Comparison of ENCODE assay signal across 10 cellular contexts in the genomic region with DNA sequence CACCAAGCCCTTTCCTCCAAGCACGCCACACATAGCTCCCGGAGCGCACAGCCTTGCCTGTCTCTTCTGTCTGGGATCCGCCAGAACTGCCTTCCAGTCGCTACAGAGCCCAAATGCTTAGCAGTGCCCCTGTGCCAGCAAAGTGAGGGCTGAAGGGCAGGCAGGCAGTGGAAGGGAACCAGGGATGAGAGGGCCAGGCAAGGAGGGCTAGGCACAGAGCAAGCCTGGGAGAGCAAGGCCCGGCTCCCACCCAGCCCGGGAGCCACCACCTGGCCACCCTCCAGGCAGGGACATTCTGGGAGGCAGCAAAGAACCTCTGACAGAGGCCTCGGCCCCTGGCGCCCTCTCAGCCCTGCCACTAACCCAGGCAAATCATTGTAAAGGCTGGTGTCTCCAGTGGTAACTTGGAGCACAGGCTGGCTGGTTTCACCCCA. TPM values are rescaled to one million over a fixed set of nuclear protein-coding genes. Genes with fewer than 3 reads are reported as not detected.
DNase-seq lines count a peak whose midpoint lies in the region; ATAC-seq and TF ChIP-seq lines count a peak whose summit lies in the region.
"Had no signal": no experiment of that assay in that cellular context is flagged by ENCODE, and none has a peak within 500 bp of the region (broad histone marks: within the 10 kb centered on the region; RNA-seq: fewer than 3 reads in every experiment).

No MANE protein-coding gene starts in this region.

- 100% methylated on average over 4 of the region's 9 CpGs for WGBS in mammary epithelial cell (ENCODE audit: low coverage, missing lambda C conversion rate)
- WGBS in gastroesophageal sphincter (ENCODE audit: low coverage in 1 of 2), 2 donors = no CpG with 5 or more reads among the region's 9 CpGs
- 12 to 16% methylated on average over 9 of the region's 9 CpGs for WGBS in aorta, 2 donors

- TF ChIP-seq CTCF in MCF 10A (IDR thresholded peaks at IDR 0.05; ENCODE audit: unreplicated experiment) = no peak
- no peak for TF ChIP-seq CTCF in mammary epithelial cell (conservative IDR thresholded peaks at IDR 0.05 in 1 of 2, IDR thresholded peaks at IDR 0.05 in 1 of 2; ENCODE audit: extremely low read depth in 1 of 2, insufficient read depth in 1 of 2, low read depth in 1 of 2, low read length in 2 of 2)
- TF ChIP-seq CTCF in gastroesophageal sphincter (IDR thresholded peaks at IDR 0.05) = no peak
- no peak for TF ChIP-seq CTCF in osteocyte (IDR thresholded peaks at IDR 0.05)

- no peak overlapping the region for H3K4me2 ChIP-seq in mammary epithelial cell (ENCODE audit: insufficient read depth, low read depth, low read length)

- H2AFZ ChIP-seq in mammary epithelial cell (ENCODE audit: low read depth, low read length) = no peak overlapping the region

- H3K4me3 ChIP-seq in mammary epithelial cell (replicated peaks in 1 of 3; ENCODE audit: insufficient read depth in 1 of 3, low read depth in 2 of 3, low read length in 3 of 3) (no peak overlapping the region), gastroesophageal sphincter (no peak overlapping the region), aorta (ENCODE audit: low read length in 2 of 2) (no peak overlapping the region)

- H3K4me1 Mint-ChIP-seq in MCF 10A (ENCODE audit: insufficient read depth, unreplicated experiment) (peaks cover 27% of the 10 kb centered on the region), osteocyte (ENCODE audit: unreplicated experiment) (peaks cover 92% of the 10 kb centered on the region)

- no peaks in the 10 kb centered on the region for H3K79me2 ChIP-seq in mammary epithelial cell (ENCODE audit: insufficient read depth, low read length)

- CTCF ChIA-PET in MCF 10A (lab: Yijun Ruan, JAX) (interaction anchor here (0.6 to 1.8 kb wide), 3 partner anchors 59 to 237 kb away, joined by 3 to 4 read pairs (median 3); no protein-coding TSS in a partner anchor), mammary epithelial cell (lab: Charles Lee; ENCODE audit: low non-redundant PET) (no interaction called here)

- POLR2A ChIA-PET in MCF 10A (lab: Yijun Ruan, JAX) = interaction anchor here (0.7 to 5.9 kb wide), 5 partner anchors 10 to 595 kb away, joined by 3 to 97 read pairs (median 5); partner anchors contain the start of gene PPP2R1B

- peaks cover 20% of the 10 kb centered on the region for H3K36me3 Mint-ChIP-seq in MCF 10A (ENCODE audit: insufficient read depth, unreplicated experiment)
- peaks cover 6% of the 10 kb centered on the region for H3K36me3 Mint-ChIP-seq in osteocyte (ENCODE audit: unreplicated experiment)

- H3K9me3 Mint-ChIP-seq in MCF 10A (ENCODE audit: unreplicated experiment) = no peaks in the 10 kb centered on the region
- H3K9me3 Mint-ChIP-seq in osteocyte (ENCODE audit: unreplicated experiment) = no peaks in the 10 kb centered on the region

- TF ChIP-seq EP300 in gastroesophageal sphincter (IDR thresholded peaks at IDR 0.05) = no peak

- H3K36me3 ChIP-seq in mammary epithelial cell (ENCODE audit: insufficient read depth, low read length) = no peaks in the 10 kb centered on the region
- no peaks in the 10 kb centered on the region for H3K36me3 ChIP-seq in gastroesophageal sphincter
- no peaks in the 10 kb centered on the region for H3K36me3 ChIP-seq in aorta (ENCODE audit: control insufficient read depth in 1 of 2, insufficient read depth in 2 of 2, low read length in 1 of 2)

- BruUV-seq in MCF 10A (replicated peaks; lab: Mats Ljungman, UMichigan) = no TSS peak
- BruUV-seq in mammary epithelial cell (replicated peaks; lab: Mats Ljungman, UMichigan) = no TSS peak

- H3K4me1 ChIP-seq in mammary epithelial cell (ENCODE audit: insufficient read depth, low read length) (peaks cover 29% of the 10 kb centered on the region), gastroesophageal sphincter (peaks cover 24 to 99% (median 81%) of the 10 kb centered on the region in 3 donors), aorta (ENCODE audit: control insufficient read depth in 1 of 2, insufficient read depth in 2 of 2, low read length in 2 of 2) (peaks cover 0 to 3% of the 10 kb centered on the region in 2 donors)

- intact Hi-C loops in MCF 10A (cut with micrococcal nuclease) = no loop called here
- intact Hi-C loops in mammary epithelial cell (cut with micrococcal nuclease) = no loop called here
- intact Hi-C loops in aorta (cut with DNase I) = no loop called here

- dilution Hi-C loops in mammary epithelial cell (cut with HindIII; ENCODE audit: low sequenced_read_pairs) = no loop called here

- no peaks in the 10 kb centered on the region for H4K20me1 ChIP-seq in mammary epithelial cell (ENCODE audit: insufficient read depth, low read length)

- H3K9me3 ChIP-seq in mammary epithelial cell (replicated peaks; ENCODE audit: insufficient read depth, low read length) (no peaks in the 10 kb centered on the region), gastroesophageal sphincter (no peaks in the 10 kb centered on the region), aorta (ENCODE audit: control insufficient read depth, low read length) (no peaks in the 10 kb centered on the region)

- ATAC-seq in gastroesophageal sphincter = no peak
- peak; percentile 0 for ATAC-seq in aorta (ENCODE audit: low FRiP score)
- ATAC-seq: T-helper 17 cell had no signal

- H3K27ac Mint-ChIP-seq in MCF 10A (ENCODE audit: low read depth, unreplicated experiment) (peak overlapping the region; percentile 99), osteocyte (ENCODE audit: unreplicated experiment) (peak overlapping the region; percentile 100)

- H3K27me3 ChIP-seq in mammary epithelial cell (ENCODE audit: insufficient read depth, low read length) (no peaks in the 10 kb centered on the region), gastroesophageal sphincter (no peaks in the 10 kb centered on the region), aorta (ENCODE audit: control insufficient read depth in 1 of 2, insufficient read depth in 2 of 2, low read length in 1 of 2) (no peaks in the 10 kb centered on the region)

- no peak for TF ChIP-seq POLR2A in gastroesophageal sphincter (IDR thresholded peaks at IDR 0.05)

- no peak overlapping the region for H3K27ac ChIP-seq in mammary epithelial cell (ENCODE audit: insufficient read depth, low read depth, low read length)
- H3K27ac ChIP-seq in gastroesophageal sphincter = peak overlapping the region; percentile 94 to 97 (median 96)
- peak overlapping the region; percentile 87 to 99 for H3K27ac ChIP-seq in aorta (ENCODE audit: low read depth in 1 of 2, low read length in 2 of 2)

- H3K4me3 Mint-ChIP-seq in MCF 10A (ENCODE audit: unreplicated experiment) (no peak overlapping the region), osteocyte (ENCODE audit: unreplicated experiment) (no peak overlapping the region)
- H3K4me3 Mint-ChIP-seq: T-helper 17 cell had no signal

- in situ Hi-C loops in mammary epithelial cell (cut with MboI; ENCODE audit: low sequenced_read_pairs in 2 of 2) = no loop called here

- H3K27me3 Mint-ChIP-seq in MCF 10A (ENCODE audit: insufficient read depth, unreplicated experiment) (no peaks in the 10 kb centered on the region), osteocyte (ENCODE audit: unreplicated experiment) (no peaks in the 10 kb centered on the region)
- H3K27me3 Mint-ChIP-seq: T-helper 17 cell had no signal

- DNase-seq in MCF 10A (ENCODE audit: unreplicated experiment) (no peak), mammary epithelial cell (no peak), osteocyte (ENCODE audit: extremely low spot score, unreplicated experiment) (no peak), aorta (peak; percentile 67 to 78), SK-N-DZ (ENCODE audit: low spot score) (no peak), NCI-H226 (no peak)
- DNase-seq in activated CD8-positive, alpha-beta memory T cell treated with anti-CD3 and anti-CD28 coated beads, Interleukin-2, amount 50 U/mL, for 4 hours = no peak
- DNase-seq: stimulated activated naive CD4-positive, alpha-beta T cell; T-helper 17 cell had no signal

- no peak overlapping the region for H3K9ac ChIP-seq in mammary epithelial cell (ENCODE audit: insufficient read depth, low read length)

RNA-seq across cellular contexts. Expression of gene PPP2R1B, which starts 32.5 kb away (rescaled TPM):
- total RNA-seq in MCF 10A (2022) (27.3 and 35.7 TPM in 2 replicates), mammary epithelial cell (10 to 100 TPM; 26.2 to 34.7 TPM), gastroesophageal sphincter (10 to 100 TPM; 11.1 to 21.9 (median 20.5) TPM), osteocyte (25.2 and 26.0 TPM in 2 replicates), aorta (10 to 100 TPM; 21.9 to 27.2 TPM)
- polyA plus RNA-seq in mammary epithelial cell (25.0 TPM), aorta (1 to 10 TPM; 3.5 to 7.4 TPM)
- polyA minus RNA-seq in mammary epithelial cell = 30.0 TPM
- polyA plus RNA-seq in SK-N-DZ (2014; cell fraction: cytosol; rRNA removed) = 11.6 and 14.5 TPM in 2 replicates
- 4.6 and 8.0 TPM in 2 replicates for polyA plus RNA-seq in SK-N-DZ (2014; cell fraction: nucleus; rRNA removed)

Comparison
In these comparisons a context has a peak if more than half of its experiments do, and no peak if none do; other contexts are left out.
1. DNase-seq: peak in aorta (2 of 2); none in MCF 10A (single experiment), mammary epithelial cell (single experiment), osteocyte (single experiment), activated CD8-positive, alpha-beta memory T cell treated with anti-CD3 and anti-CD28 coated beads, Interleukin-2, amount 50 U/mL, for 4 hours (single experiment), SK-N-DZ (single experiment) and NCI-H226 (single experiment).